In the genomic region with DNA sequence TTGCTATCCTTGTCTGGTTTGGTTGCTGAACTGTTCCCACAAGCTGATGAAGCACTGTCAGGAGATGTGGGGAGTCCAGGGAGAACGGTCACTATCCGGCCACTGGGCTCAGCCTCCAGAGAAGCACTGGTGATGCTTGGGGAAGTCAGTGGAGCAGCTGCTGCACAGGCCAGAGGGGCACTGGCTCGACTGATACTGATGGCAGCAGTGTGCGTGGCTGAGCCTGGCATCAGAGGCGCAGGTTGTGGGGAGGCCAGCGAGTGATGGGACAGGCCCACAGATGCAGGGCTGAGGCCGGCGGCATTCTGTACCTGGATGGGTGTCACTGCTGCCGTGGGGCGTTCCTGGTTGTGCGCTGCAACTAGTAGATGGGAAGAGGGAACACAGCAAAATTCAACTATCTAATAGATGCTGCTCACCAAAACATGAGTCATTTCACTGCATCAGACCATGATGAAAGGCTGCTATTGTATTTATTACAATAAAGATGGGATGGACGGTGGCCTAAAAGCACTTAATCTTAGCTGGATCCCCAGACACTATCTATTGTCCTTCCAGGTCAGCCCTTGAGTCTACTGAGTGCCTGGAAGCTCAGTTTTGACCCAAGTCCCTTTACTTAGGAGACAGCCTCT, we compare ENCODE assay signal across 15 cellular contexts.
DNase-seq lines count a peak whose midpoint lies in the region; ATAC-seq and TF ChIP-seq lines count a peak whose summit lies in the region.
"Had no signal": no experiment of that assay in that cellular context is flagged by ENCODE, and none has a peak within 500 bp of the region (broad histone marks: within the 10 kb centered on the region; RNA-seq: fewer than 3 reads in every experiment).

No MANE protein-coding gene starts in this region.

- no peaks in the 10 kb centered on the region for H3K9me3 Mint-ChIP-seq in activated CD4-positive, alpha-beta memory T cell treated with anti-CD3 and anti-CD28 coated beads for 36 hours
- H3K9me3 Mint-ChIP-seq: neural crest cell; stimulated activated naive CD8-positive, alpha-beta T cell treated with anti-CD3 and anti-CD28 coated beads, Interleukin-15, Interleukin-2, amounts not matched to agents 100 ng/mL and 50 ng/mL, for 24 hours had no signal

- no peak for TF ChIP-seq CTCF in thyroid gland (IDR thresholded peaks at IDR 0.05)

- H3K36me3 Mint-ChIP-seq in activated CD4-positive, alpha-beta memory T cell treated with anti-CD3 and anti-CD28 coated beads for 36 hours: no peaks in the 10 kb centered on the region

- 95 to 96% methylated on average over 11 to 12 of the region's 12 CpGs for WGBS in thyroid gland, 2 donors

- POLR2A ChIA-PET in activated CD4-positive, alpha-beta memory T cell treated with anti-CD3 and anti-CD28 coated beads for 36 hours (lab: Charles Lee): no interaction called here

- H3K27me3 Mint-ChIP-seq in activated CD4-positive, alpha-beta memory T cell treated with anti-CD3 and anti-CD28 coated beads for 36 hours: peaks cover 4% of the 10 kb centered on the region
- H3K27me3 Mint-ChIP-seq: stimulated activated naive CD8-positive, alpha-beta T cell treated with anti-CD3 and anti-CD28 coated beads, Interleukin-15, Interleukin-2, amounts not matched to agents 100 ng/mL and 50 ng/mL, for 24 hours had no signal

- peaks cover 18% of the 10 kb centered on the region for H3K4me1 ChIP-seq in adipocyte (ENCODE audit: control insufficient read depth, insufficient read depth, low read length)
- peaks cover 32% of the 10 kb centered on the region for H3K4me1 ChIP-seq in skeletal muscle satellite cell (ENCODE audit: control insufficient read depth, insufficient read depth, low read length)
- no peaks in the 10 kb centered on the region for H3K4me1 ChIP-seq in thyroid gland

- CTCF ChIA-PET in activated CD4-positive, alpha-beta memory T cell treated with anti-CD3 and anti-CD28 coated beads for 36 hours (lab: Charles Lee): no interaction called here

- no peak overlapping the region for H3K27ac ChIP-seq in thyroid gland
- H3K27ac ChIP-seq: BLaER1 treated with 17β-estradiol and CSF1 and Interleukin-3, amounts not matched to agents 10 nM and 100 nM; SK-N-MC had no signal

- H3K36me3 ChIP-seq in adipocyte (ENCODE audit: control insufficient read depth, insufficient read depth, low read length, severe bottlenecking) (peaks cover 76% of the 10 kb centered on the region), skeletal muscle satellite cell (ENCODE audit: insufficient read depth, low read length) (peaks cover 49% of the 10 kb centered on the region), thyroid gland (peaks cover 25 to 28% of the 10 kb centered on the region in 2 donors)

- no peak overlapping the region for H3K4me3 Mint-ChIP-seq in activated CD4-positive, alpha-beta memory T cell treated with anti-CD3 and anti-CD28 coated beads for 36 hours
- H3K4me3 Mint-ChIP-seq: neural crest cell; stimulated activated naive CD8-positive, alpha-beta T cell treated with anti-CD3 and anti-CD28 coated beads, Interleukin-15, Interleukin-2, amounts not matched to agents 100 ng/mL and 50 ng/mL, for 24 hours had no signal

- no peaks in the 10 kb centered on the region for H3K27me3 ChIP-seq in adipocyte (replicated peaks; ENCODE audit: control insufficient read depth, insufficient read depth, low read length)
- no peaks in the 10 kb centered on the region for H3K27me3 ChIP-seq in skeletal muscle satellite cell (ENCODE audit: control insufficient read depth, insufficient read depth, low read length)
- H3K27me3 ChIP-seq in thyroid gland: no peaks in the 10 kb centered on the region
- H3K27me3 ChIP-seq: BLaER1 treated with 17β-estradiol and CSF1 and Interleukin-3, amounts not matched to agents 10 nM and 100 nM had no signal

- no peak for ATAC-seq in GM19351 (IDR thresholded peaks at IDR 0.05; ENCODE audit: unreplicated experiment)

- TF ChIP-seq POLR2A in thyroid gland (IDR thresholded peaks at IDR 0.05): no peak

- H3K27ac Mint-ChIP-seq in activated CD4-positive, alpha-beta memory T cell treated with anti-CD3 and anti-CD28 coated beads for 36 hours: no peak overlapping the region
- H3K27ac Mint-ChIP-seq: stimulated activated naive CD8-positive, alpha-beta T cell treated with anti-CD3 and anti-CD28 coated beads, Interleukin-15, Interleukin-2, amounts not matched to agents 100 ng/mL and 50 ng/mL, for 24 hours had no signal

- peak overlapping the region; percentile 22 for H3K4me2 ChIP-seq in skeletal muscle satellite cell (ENCODE audit: low read length)

- H3K4me3 ChIP-seq in adipocyte (ENCODE audit: low read length) (no peak overlapping the region), skeletal muscle satellite cell (ENCODE audit: low read length) (no peak overlapping the region), thyroid gland (replicated peaks in 1 of 3) (no peak overlapping the region)
- H3K4me3 ChIP-seq: BLaER1 treated with 17β-estradiol and CSF1 and Interleukin-3, amounts not matched to agents 10 nM and 100 nM; SK-N-MC had no signal

- no peaks in the 10 kb centered on the region for H3K4me1 Mint-ChIP-seq in activated CD4-positive, alpha-beta memory T cell treated with anti-CD3 and anti-CD28 coated beads for 36 hours (ENCODE audit: low read depth)

- intact Hi-C loops in activated CD4-positive, alpha-beta memory T cell treated with anti-CD3 and anti-CD28 coated beads for 36 hours (cut with micrococcal nuclease): loop anchor here (5.0 kb wide), 1 partner anchor 111 kb away; no protein-coding TSS in a partner anchor
- intact Hi-C loops in thyroid gland (cut with DNase I): no loop called here

- H3K9me3 ChIP-seq in adipocyte (ENCODE audit: control insufficient read depth, low read length) (no peaks in the 10 kb centered on the region), skeletal muscle satellite cell (replicated peaks; ENCODE audit: low read length) (no peaks in the 10 kb centered on the region), thyroid gland (no peaks in the 10 kb centered on the region)
- H3K9me3 ChIP-seq: BLaER1 treated with 17β-estradiol and CSF1 and Interleukin-3, amounts not matched to agents 10 nM and 100 nM had no signal

- DNase-seq in EH (ENCODE audit: low read depth) (peak; percentile 43), adipocyte (ENCODE audit: low read depth) (no peak), globus pallidus (ENCODE audit: low spot score) (peak; percentile 84), thyroid gland (no peak)
- DNase-seq in activated CD4-positive, alpha-beta T cell treated with anti-CD3 and anti-CD28 coated beads for 48 hours: no peak
- no peak for DNase-seq in activated CD4-positive, alpha-beta memory T cell treated with anti-CD3 and anti-CD28 coated beads for 36 hours
- DNase-seq: activated CD4-positive, alpha-beta T cell treated with anti-CD3 and anti-CD28 coated beads for 4 hours; activated gamma-delta T cell; stimulated activated CD4-positive, alpha-beta T cell treated with anti-CD3 and anti-CD28 coated beads, Interleukin-2, amount 100 ng/mL, for 24 hours had no signal

- H3K9ac ChIP-seq in adipocyte (ENCODE audit: low read length) (peak overlapping the region; percentile 11), skeletal muscle satellite cell (ENCODE audit: low read depth, low read length) (peak overlapping the region; percentile 62)
- H3K9ac ChIP-seq: BLaER1 treated with 17β-estradiol and CSF1 and Interleukin-3, amounts not matched to agents 10 nM and 100 nM had no signal

Comparison
In these comparisons a context has a peak if more than half of its experiments do, and no peak if none do; other contexts are left out.
1. DNase-seq: peak in EH (single experiment) and globus pallidus (single experiment); none in adipocyte (single experiment), activated CD4-positive, alpha-beta T cell treated with anti-CD3 and anti-CD28 coated beads for 48 hours (single experiment), activated CD4-positive, alpha-beta memory T cell treated with anti-CD3 and anti-CD28 coated beads for 36 hours (single experiment) and thyroid gland (0 of 2).